8 cellular contexts compared by ENCODE assay signal in genomic region chr19:53102701-53103140, GRCh38. TPM values are rescaled to one million over a fixed set of nuclear protein-coding genes. Genes with fewer than 3 reads are reported as not detected.
DNase-seq lines count a peak whose midpoint lies in the region; ATAC-seq and TF ChIP-seq lines count a peak whose summit lies in the region.

No MANE protein-coding gene starts in this region.

- peaks cover 28% of the 10 kb centered on the region for H3K36me3 Mint-ChIP-seq in activated CD4-positive, alpha-beta memory T cell treated with anti-CD3 and anti-CD28 coated beads for 36 hours
- H3K36me3 Mint-ChIP-seq in naive B cell, result peaks cover 11 to 17% of the 10 kb centered on the region in 2 donors

- H3K4me1 ChIP-seq in BLaER1, result peaks cover 32% of the 10 kb centered on the region
- peaks cover 15 to 16% of the 10 kb centered on the region in 2 donors for H3K4me1 ChIP-seq in thoracic aorta (ENCODE audit: control insufficient read depth in 1 of 2, low read depth in 2 of 2)

- H3K9me3 Mint-ChIP-seq in activated CD4-positive, alpha-beta memory T cell treated with anti-CD3 and anti-CD28 coated beads for 36 hours, result peaks cover 8% of the 10 kb centered on the region
- H3K9me3 Mint-ChIP-seq in naive B cell, result peaks cover 0 to 11% (median 1%) of the 10 kb centered on the region in 7 donors

- H3K4me3 ChIP-seq in BLaER1 (peak overlapping the region; percentile 79), thoracic aorta (peak overlapping the region; percentile 100)
- H3K4me3 ChIP-seq in Jurkat, Clone E6-1 (ENCODE audit: low read length), result peak overlapping the region; percentile 90

- H3K9me3 ChIP-seq in BLaER1 (no peaks in the 10 kb centered on the region), thoracic aorta (no peaks in the 10 kb centered on the region)

- peaks cover 2% of the 10 kb centered on the region for H3K27me3 Mint-ChIP-seq in activated CD4-positive, alpha-beta memory T cell treated with anti-CD3 and anti-CD28 coated beads for 36 hours
- H3K27me3 Mint-ChIP-seq in naive B cell, result no peaks in the 10 kb centered on the region

- H3K4me1 Mint-ChIP-seq in activated CD4-positive, alpha-beta memory T cell treated with anti-CD3 and anti-CD28 coated beads for 36 hours (ENCODE audit: low read depth), result peaks cover 34% of the 10 kb centered on the region
- peaks cover 25 to 54% (median 28%) of the 10 kb centered on the region in 3 donors for H3K4me1 Mint-ChIP-seq in naive B cell

- H3K4me3 Mint-ChIP-seq in activated CD4-positive, alpha-beta memory T cell treated with anti-CD3 and anti-CD28 coated beads for 36 hours, result peak overlapping the region; percentile 89
- peak overlapping the region; percentile 87 to 99 (median 96) for H3K4me3 Mint-ChIP-seq in naive B cell

- no peak for TF ChIP-seq CTCF in thoracic aorta (IDR thresholded peaks at IDR 0.05)

- H3K4me2 ChIP-seq in BLaER1, result peak overlapping the region; percentile 98

- POLR2A ChIA-PET in activated CD4-positive, alpha-beta memory T cell treated with anti-CD3 and anti-CD28 coated beads for 36 hours (lab: Charles Lee), result interaction anchor here (0.6 kb wide), 1 partner anchor 323 kb away, joined by 3 read pairs; no protein-coding TSS in a partner anchor

- ATAC-seq in GM19467 (IDR thresholded peaks at IDR 0.05; ENCODE audit: unreplicated experiment) (peak; percentile 34), naive B cell (ENCODE audit: low read depth in 2 of 2) (peak; percentile 6 to 18), thoracic aorta (ENCODE audit: insufficient number of reproducible peaks, low FRiP score, low read depth) (peak; percentile 18)

- H3K9ac ChIP-seq in BLaER1, result peak overlapping the region; percentile 88

- H3K27ac ChIP-seq in BLaER1 (peak overlapping the region; percentile 89), thoracic aorta (peak overlapping the region; percentile 94 to 99)

- peak overlapping the region; percentile 81 for H3K27ac Mint-ChIP-seq in activated CD4-positive, alpha-beta memory T cell treated with anti-CD3 and anti-CD28 coated beads for 36 hours
- H3K27ac Mint-ChIP-seq in naive B cell, result peak overlapping the region; percentile 90 to 98 (median 96)

- H4K20me1 ChIP-seq in BLaER1, result peaks cover 49% of the 10 kb centered on the region

- intact Hi-C loops in activated CD4-positive, alpha-beta memory T cell treated with anti-CD3 and anti-CD28 coated beads for 36 hours (cut with micrococcal nuclease), result loop anchor here (2.0 to 10.0 kb wide), 5 partner anchors 56 to 575 kb away; partner anchors contain the start of genes ZNF347, ZNF808 and ZNF816

- H3K27me3 ChIP-seq in BLaER1, result no peaks in the 10 kb centered on the region
- no peaks in the 10 kb centered on the region for H3K27me3 ChIP-seq in thoracic aorta (replicated peaks; ENCODE audit: insufficient read depth)

- no peak for TF ChIP-seq POLR2A in erythroblast (IDR thresholded peaks at IDR 0.05; ENCODE audit: low read length)

- H3K36me3 ChIP-seq in BLaER1, result peaks cover 31% of the 10 kb centered on the region
- H3K36me3 ChIP-seq in thoracic aorta, result peaks cover 10% of the 10 kb centered on the region

- CTCF ChIA-PET in activated CD4-positive, alpha-beta memory T cell treated with anti-CD3 and anti-CD28 coated beads for 36 hours (lab: Charles Lee), result interaction anchor here (0.7 kb wide), 1 partner anchor 366 kb away, joined by 3 read pairs; no protein-coding TSS in a partner anchor

- DNase-seq in Jurkat, Clone E6-1 (ENCODE audit: low read depth, low spot score), result peak; percentile 12
- DNase-seq in activated CD4-positive, alpha-beta memory T cell treated with anti-CD3 and anti-CD28 coated beads for 36 hours, result peak; percentile 65
- DNase-seq in erythroblast (lab: John Stamatoyannopoulos, UW), result peak; percentile 65 to 72
- DNase-seq in naive B cell, result peak; percentile 28
- DNase-seq in thoracic aorta (ENCODE audit: low spot score), result no peak
- no peak for DNase-seq in cerebellum (ENCODE audit: low spot score)

RNA-seq across cellular contexts. Expression of gene ZNF160, which starts 0.5 kb away (rescaled TPM):
- 13.5 TPM for polyA plus RNA-seq in Jurkat, Clone E6-1 (2012; ENCODE audit: insufficient read depth, insufficient read length)
- total RNA-seq in activated CD4-positive, alpha-beta memory T cell treated with anti-CD3 and anti-CD28 coated beads for 36 hours, result 10 to 100 TPM; 26.3 to 28.9 TPM
- polyA plus RNA-seq in naive B cell (ENCODE audit: low read depth in 6 of 6), result 10 to 100 TPM; 11.2 to 40.7 (median 25.5) TPM
- total RNA-seq in thoracic aorta (10 to 100 TPM; 32.9 to 67.2 TPM), cerebellum (41.1 TPM)

RNA-seq across cellular contexts. Expression of gene ZNF415, which starts 30.0 kb away (rescaled TPM):
- not detected for polyA plus RNA-seq in Jurkat, Clone E6-1 (2012; ENCODE audit: insufficient read depth, insufficient read length)
- total RNA-seq in activated CD4-positive, alpha-beta memory T cell treated with anti-CD3 and anti-CD28 coated beads for 36 hours, result under 1 TPM; 0.39 to 0.88 TPM
- polyA plus RNA-seq in naive B cell (ENCODE audit: low read depth in 6 of 6), result 10 to 100 TPM in 2 of 6 donors, 1 to 10 TPM in 4; 4.6 to 22.2 (median 6.8) TPM
- total RNA-seq in thoracic aorta (1 to 10 TPM; 2.3 to 7.1 TPM), cerebellum (13.0 TPM)

RNA-seq across cellular contexts. Expression of gene ZNF347, which starts 56.1 kb away (rescaled TPM):
- not detected for polyA plus RNA-seq in Jurkat, Clone E6-1 (2012; ENCODE audit: insufficient read depth, insufficient read length)
- total RNA-seq in activated CD4-positive, alpha-beta memory T cell treated with anti-CD3 and anti-CD28 coated beads for 36 hours, result 1 to 10 TPM; 6.4 TPM
- 10 to 100 TPM in 3 of 6 donors, 1 to 10 TPM in 3; 3.4 to 13.3 (median 9.5) TPM for polyA plus RNA-seq in naive B cell (ENCODE audit: low read depth in 6 of 6)
- total RNA-seq in thoracic aorta (10 to 100 TPM in 1 of 2 donors, 1 to 10 TPM in 1; 8.8 to 16.6 TPM), cerebellum (22.7 TPM)

RNA-seq across cellular contexts. Expression of gene ERVV-2, which starts 58.2 kb away (rescaled TPM):
- not detected for polyA plus RNA-seq in Jurkat, Clone E6-1 (2012; ENCODE audit: insufficient read depth, insufficient read length)
- not detected for total RNA-seq in activated CD4-positive, alpha-beta memory T cell treated with anti-CD3 and anti-CD28 coated beads for 36 hours
- not detected for polyA plus RNA-seq in naive B cell (ENCODE audit: low read depth in 6 of 6)
- total RNA-seq in thoracic aorta (not detected), cerebellum (not detected)

Comparison
In these comparisons a context has a peak if more than half of its experiments do, and no peak if none do; other contexts are left out.
1. DNase-seq: peak in Jurkat, Clone E6-1 (single experiment), activated CD4-positive, alpha-beta memory T cell treated with anti-CD3 and anti-CD28 coated beads for 36 hours (single experiment), erythroblast (2 of 2) and naive B cell (single experiment); none in thoracic aorta (single experiment) and cerebellum (single experiment).
2. Peak in every context shown above with its lines, with median percentiles within 50 percentile points of each other: H3K4me3 ChIP-seq and ATAC-seq.